In genomic region chr13:72694314-72694713, GRCh38 we compare ENCODE assay signal across 23 cellular contexts. TPM values are rescaled to one million over a fixed set of nuclear protein-coding genes. Genes with fewer than 3 reads are reported as not detected.
DNase-seq lines count a peak whose midpoint lies in the region; ATAC-seq and TF ChIP-seq lines count a peak whose summit lies in the region.
"Had no signal": no experiment of that assay in that cellular context is flagged by ENCODE, and none has a peak within 500 bp of the region (broad histone marks: within the 10 kb centered on the region; RNA-seq: fewer than 3 reads in every experiment).

No MANE protein-coding gene starts in this region.

- H3K4me1 ChIP-seq in mesendoderm (ENCODE audit: control insufficient read depth, low read depth, low read length) (no peaks in the 10 kb centered on the region), osteoblast (ENCODE audit: insufficient read depth, low read length) (no peaks in the 10 kb centered on the region)

- H3K9me3 ChIP-seq in osteoblast (ENCODE audit: low read depth, low read length) = no peaks in the 10 kb centered on the region
- H3K9me3 ChIP-seq: MG63 had no signal

- no peak overlapping the region for H2BK15ac ChIP-seq in mesendoderm (replicated peaks; ENCODE audit: low read depth)

- H4K20me1 ChIP-seq in osteoblast (ENCODE audit: insufficient read depth, low read length) = no peaks in the 10 kb centered on the region

- H3K4me2 ChIP-seq in mesendoderm (ENCODE audit: low read length) (no peak overlapping the region), osteoblast (ENCODE audit: insufficient read depth, low read length) (no peak overlapping the region)
- H3K4me2 ChIP-seq: PC-9 had no signal

- H3K4ac ChIP-seq in mesendoderm (ENCODE audit: low read depth, low read length) = no peak overlapping the region

- H3K56ac ChIP-seq in mesendoderm (ENCODE audit: low read length) = no peak overlapping the region

- H3K36me3 ChIP-seq in mesendoderm (ENCODE audit: control insufficient read depth, insufficient read depth, low read length) (no peaks in the 10 kb centered on the region), osteoblast (ENCODE audit: insufficient read depth, low read length) (no peaks in the 10 kb centered on the region)
- H3K36me3 ChIP-seq: MG63, SJCRH30 had no signal

- H3K79me2 ChIP-seq in mesendoderm (ENCODE audit: control insufficient read depth, insufficient read depth, low read length) (no peaks in the 10 kb centered on the region), osteoblast (ENCODE audit: insufficient read depth, low read length) (no peaks in the 10 kb centered on the region)

- no peak overlapping the region for H3K9ac ChIP-seq in mesendoderm (ENCODE audit: low read length)

- no peak overlapping the region for H2BK5ac ChIP-seq in mesendoderm (ENCODE audit: low read length)

- H2AK5ac ChIP-seq in mesendoderm (ENCODE audit: low read length) = no peak overlapping the region

- H3K18ac ChIP-seq in mesendoderm (ENCODE audit: low read length) = no peak overlapping the region

- H4K8ac ChIP-seq in mesendoderm (ENCODE audit: low read depth, low read length) = no peak overlapping the region

- H2AFZ ChIP-seq in osteoblast (ENCODE audit: low read length) = peak overlapping the region; percentile 40
- H2AFZ ChIP-seq: PC-9 had no signal

- no peak overlapping the region for H3K23ac ChIP-seq in mesendoderm (ENCODE audit: low read length)

- no CpG with 5 or more reads among the region's 8 CpGs for WGBS in mesendoderm (ENCODE audit: extremely low coverage, insufficient coverage, low lambda C conversion rate)

- H3K27ac ChIP-seq in mesendoderm (ENCODE audit: low read depth, low read length) (no peak overlapping the region), osteoblast (ENCODE audit: low read depth, low read length) (no peak overlapping the region)
- H3K27ac ChIP-seq: PC-9, SJCRH30 had no signal

- H3K27me3 ChIP-seq in mesendoderm (ENCODE audit: insufficient read depth, low read length, poor library complexity) = no peaks in the 10 kb centered on the region
- H3K27me3 ChIP-seq in osteoblast (ENCODE audit: insufficient read depth, low read length) = no peaks in the 10 kb centered on the region
- H3K27me3 ChIP-seq: SJCRH30 had no signal

- ATAC-seq in GM18873 (IDR thresholded peaks at IDR 0.05; ENCODE audit: low FRiP score, unreplicated experiment) (no peak), GM21381 (IDR thresholded peaks at IDR 0.05; ENCODE audit: unreplicated experiment) (no peak)
- ATAC-seq: Right ventricle myocardium inferior had no signal

- TF ChIP-seq CTCF in osteoblast (IDR thresholded peaks at IDR 0.05; ENCODE audit: extremely low read depth, low read depth, low read length) = no peak

- no peak overlapping the region for H2BK120ac ChIP-seq in mesendoderm (ENCODE audit: low read depth, low read length)

- DNase-seq in ELF-1 (ENCODE audit: low read depth, low spot score) = peak; percentile 4
- DNase-seq in dermis blood vessel endothelial cell = peak; percentile 17
- DNase-seq in mesendoderm = peak; percentile 21
- DNase-seq in osteoblast (ENCODE audit: insufficient read length, low spot score, missing footprints) = no peak
- DNase-seq in H4 (ENCODE audit: low spot score) = no peak
- DNase-seq: CD8-positive, alpha-beta memory T cell; DMS 273 treated with DMSO at 0.1 percent for 48 hours; DMS79; EL; GF-D8; H9; KG1; MG63; NCI-H1105 treated with DMSO at 0.1 percent for 48 hours; NCI-H2029; NCI-H446; NCI-H524 treated with DMSO at 0.1 percent for 48 hours; NCI-H774; PC-9; SJCRH30 had no signal

- no peak overlapping the region for H3K4me3 ChIP-seq in mesendoderm (ENCODE audit: low read length)
- H3K4me3 ChIP-seq in osteoblast (ENCODE audit: insufficient read depth, low read length) = no peak overlapping the region
- H3K4me3 ChIP-seq: MG63, PC-9, SJCRH30 had no signal

- H3K79me1 ChIP-seq in mesendoderm (ENCODE audit: low read length) = no peaks in the 10 kb centered on the region

- H4K5ac ChIP-seq in mesendoderm (ENCODE audit: low read length) = no peak overlapping the region

RNA-seq across cellular contexts. Expression of gene MZT1, which starts 33.1 kb away (rescaled TPM):
- total RNA-seq in dermis blood vessel endothelial cell (10.0 and 12.7 TPM in 2 replicates), osteoblast (8.3 and 10.0 TPM in 2 replicates)
- 26.9 TPM for polyA plus RNA-seq in mesendoderm (2013, experiment 1 of 2)
- 29.8 TPM for polyA plus RNA-seq in mesendoderm (2013, experiment 2 of 2)
- 22.3 and 32.9 TPM in 2 replicates for total RNA-seq in H4 (2014; rRNA removed; shearing (Covaris generic))

RNA-seq across cellular contexts. Expression of gene BORA, which starts 33.4 kb away (rescaled TPM):
- total RNA-seq in dermis blood vessel endothelial cell = 5.3 and 9.1 TPM in 2 replicates
- 12.2 TPM for polyA plus RNA-seq in mesendoderm (2013, experiment 1 of 2)
- polyA plus RNA-seq in mesendoderm (2013, experiment 2 of 2) = 12.1 TPM
- total RNA-seq in osteoblast = 3.8 and 4.3 TPM in 2 replicates
- total RNA-seq in H4 (2014; rRNA removed; shearing (Covaris generic)) = 17.6 and 21.0 TPM in 2 replicates

Comparison
In these comparisons a context has a peak if more than half of its experiments do, and no peak if none do; other contexts are left out.
1. DNase-seq: peak in ELF-1 (single experiment), dermis blood vessel endothelial cell (single experiment) and mesendoderm (single experiment); none in osteoblast (single experiment) and H4 (single experiment).